Comparison of ENCODE assay signal across 10 cellular contexts in genomic region chrX:123920065-123920785, GRCh38. TPM values are rescaled to one million over a fixed set of nuclear protein-coding genes. Genes with fewer than 3 reads are reported as not detected.
DNase-seq lines count a peak whose midpoint lies in the region; ATAC-seq and TF ChIP-seq lines count a peak whose summit lies in the region.
"Had no signal": no experiment of that assay in that cellular context is flagged by ENCODE, and none has a peak within 500 bp of the region (broad histone marks: within the 10 kb centered on the region; RNA-seq: fewer than 3 reads in every experiment).

No MANE protein-coding gene starts in this region.

- no peak for TF ChIP-seq CTCF in HFFc6 (IDR thresholded peaks at IDR 0.05)
- no peak for TF ChIP-seq CTCF in mesothelial cell of epicardium (IDR thresholded peaks at IDR 0.05; ENCODE audit: unreplicated experiment)

- CTCF ChIA-PET in T-cell (lab: Charles Lee) = no interaction called here

- H3K9me3 Mint-ChIP-seq in HFFc6 = no peaks in the 10 kb centered on the region
- no peaks in the 10 kb centered on the region for H3K9me3 Mint-ChIP-seq in activated T-helper 17 cell treated with anti-CD3 and anti-CD28 coated beads, Interleukin-2, amount 50 U/mL, for 72 hours
- H3K9me3 Mint-ChIP-seq in T-cell = no peaks in the 10 kb centered on the region
- peaks cover 15% of the 10 kb centered on the region for H3K9me3 Mint-ChIP-seq in mesothelial cell of epicardium

- no peaks in the 10 kb centered on the region for H3K27me3 Mint-ChIP-seq in HFFc6 (ENCODE audit: insufficient read depth)
- H3K27me3 Mint-ChIP-seq in activated T-helper 17 cell treated with anti-CD3 and anti-CD28 coated beads, Interleukin-2, amount 50 U/mL, for 72 hours = no peaks in the 10 kb centered on the region
- no peaks in the 10 kb centered on the region for H3K27me3 Mint-ChIP-seq in T-cell
- no peaks in the 10 kb centered on the region for H3K27me3 Mint-ChIP-seq in mesothelial cell of epicardium (ENCODE audit: low read depth)

- ATAC-seq in activated T-helper 17 cell treated with anti-CD3 and anti-CD28 coated beads, Interleukin-2, amount 50 U/mL, for 72 hours (replicated peaks) = peak; percentile 84
- ATAC-seq in GM18498 (IDR thresholded peaks at IDR 0.05; ENCODE audit: unreplicated experiment) (no peak), T-cell (replicated peaks in 1 of 4) (no peak), HG02610 (IDR thresholded peaks at IDR 0.05; ENCODE audit: unreplicated experiment) (no peak)

- no peaks in the 10 kb centered on the region for H3K36me3 Mint-ChIP-seq in HFFc6 (ENCODE audit: low read depth)
- H3K36me3 Mint-ChIP-seq in activated T-helper 17 cell treated with anti-CD3 and anti-CD28 coated beads, Interleukin-2, amount 50 U/mL, for 72 hours (ENCODE audit: low read depth) = no peaks in the 10 kb centered on the region
- H3K36me3 Mint-ChIP-seq in T-cell = no peaks in the 10 kb centered on the region
- no peaks in the 10 kb centered on the region for H3K36me3 Mint-ChIP-seq in mesothelial cell of epicardium

- POLR2A ChIA-PET in T-cell (lab: Charles Lee) = interaction anchor here in 1 of 2 donors (0.6 kb wide), 1 partner anchor 97 kb away, joined by 3 read pairs; no protein-coding TSS in a partner anchor

- DNase-seq in AG20443 (ENCODE audit: low spot score) = peak; percentile 28
- DNase-seq in HFFc6 = peak; percentile 58
- peak; percentile 50 for DNase-seq in glomerular visceral epithelial cell (ENCODE audit: extremely low spot score)
- no peak for DNase-seq in T-cell
- no peak for DNase-seq in mesothelial cell of epicardium (ENCODE audit: low spot score in 2 of 2, unreplicated experiment in 2 of 2)
- DNase-seq: activated CD8-positive, alpha-beta memory T cell treated with anti-CD3 and anti-CD28 coated beads, Interleukin-2, amount 50 U/mL, for 4 hours; central memory CD4-positive, alpha-beta T cell had no signal

- H3K4me1 Mint-ChIP-seq in HFFc6 (ENCODE audit: low read depth) (peaks cover 10% of the 10 kb centered on the region), T-cell (no peaks in the 10 kb centered on the region), mesothelial cell of epicardium (peaks cover 3% of the 10 kb centered on the region)
- no peaks in the 10 kb centered on the region for H3K4me1 Mint-ChIP-seq in activated T-helper 17 cell treated with anti-CD3 and anti-CD28 coated beads, Interleukin-2, amount 50 U/mL, for 72 hours

- no peak overlapping the region for H3K27ac Mint-ChIP-seq in HFFc6
- no peak overlapping the region for H3K27ac Mint-ChIP-seq in activated T-helper 17 cell treated with anti-CD3 and anti-CD28 coated beads, Interleukin-2, amount 50 U/mL, for 72 hours
- no peak overlapping the region for H3K27ac Mint-ChIP-seq in T-cell
- no peak overlapping the region for H3K27ac Mint-ChIP-seq in mesothelial cell of epicardium

- H3K4me3 Mint-ChIP-seq in HFFc6 (no peak overlapping the region), T-cell (no peak overlapping the region), mesothelial cell of epicardium (no peak overlapping the region)
- H3K4me3 Mint-ChIP-seq in activated T-helper 17 cell treated with anti-CD3 and anti-CD28 coated beads, Interleukin-2, amount 50 U/mL, for 72 hours = no peak overlapping the region

RNA-seq across cellular contexts. Expression of gene STAG2, which starts 41.3 kb away (rescaled TPM):
- 10 to 100 TPM; 38.8 to 48.6 (median 46.3) TPM for total RNA-seq in HFFc6 (2021; fragmentation: NEBNext Ultra II Directional; extraction: Animal tissue kit (Norgen Biotek cat#: 25700))
- 10 to 100 TPM; 66.7 to 83.0 TPM for total RNA-seq in activated T-helper 17 cell treated with anti-CD3 and anti-CD28 coated beads, Interleukin-2, amount 50 U/mL, for 72 hours
- total RNA-seq in T-cell (10 to 100 TPM; 80.7 to 98.7 (median 95.2) TPM), mesothelial cell of epicardium (57.7 to 67.0 TPM (median 62.8 TPM) in 3 replicates)

Comparison
In these comparisons a context has a peak if more than half of its experiments do, and no peak if none do; other contexts are left out.
1. DNase-seq: peak in AG20443 (single experiment), HFFc6 (single experiment) and glomerular visceral epithelial cell (single experiment); none in T-cell (0 of 34) and mesothelial cell of epicardium (0 of 2).